ENCODE assay signal across 1 cellular context in genomic region chr4:3557081-3557480, GRCh38.
TF ChIP-seq lines count a peak whose summit lies in the region.
"Not testable (repeated sequence)": the region's sequence is repeated elsewhere in the genome, so short reads cannot be mapped to it uniquely, and the experiment has no call there.

No MANE protein-coding gene starts in this region.

TF ChIP-seq in HepG2, 621 proteins besides CTCF, POLR2A, EP300 and RAD21 (continued from another document):
- TF ChIP-seq ZNF747 (CRISPR knock-in tag; IDR thresholded peaks at IDR 0.05; ENCODE audit: borderline replicate concordance) (peak; percentile 39; the same call in 1 of the 2 replicates), FOXA3 (CRISPR knock-in tag; IDR thresholded peaks at IDR 0.05) (peak; percentile 73), ZMYM3 (CRISPR knock-in tag; IDR thresholded peaks at IDR 0.05) (peak; percentile 26; the same call in 1 of the 2 replicates), SMAD3 (CRISPR knock-in tag; IDR thresholded peaks at IDR 0.05) (0 out of 2 replicates have a peak, but pooled peaks have one; percentile 41), SAP130 (CRISPR knock-in tag; IDR thresholded peaks at IDR 0.05; ENCODE audit: low read depth) (peak; percentile 70), ZNF121 (CRISPR knock-in tag; IDR thresholded peaks at IDR 0.05) (peak; percentile 82; the same call in 1 of the 2 replicates), FOXP1 (CRISPR knock-in tag; IDR thresholded peaks at IDR 0.05) (peak; percentile 49; the same call in 1 of the 2 replicates), PAXIP1 (CRISPR knock-in tag; conservative IDR thresholded peaks at IDR 0.05) (peak; percentile 61), ZNF614 (CRISPR knock-in tag; IDR thresholded peaks at IDR 0.05; ENCODE audit: borderline replicate concordance) (peak; percentile 55; the same call in 1 of the 2 replicates), CCDC6 (CRISPR knock-in tag; IDR thresholded peaks at IDR 0.05) (0 out of 2 replicates have a peak, but pooled peaks have one; percentile 32), POGK (CRISPR knock-in tag; conservative IDR thresholded peaks at IDR 0.05) (peak; percentile 60; the same call in 1 of the 2 replicates), ZBTB3 (CRISPR knock-in tag; IDR thresholded peaks at IDR 0.05; ENCODE audit: borderline replicate concordance, low read depth) (peak; percentile 52; the same call in 1 of the 2 replicates), RXRA (CRISPR knock-in tag; IDR thresholded peaks at IDR 0.05) (peak; percentile 86), ZBTB40 (CRISPR knock-in tag; IDR thresholded peaks at IDR 0.05) (peak; percentile 55; the same call in 1 of the 2 replicates), DMAP1 (CRISPR knock-in tag; IDR thresholded peaks at IDR 0.05) (0 out of 2 replicates have a peak, but pooled peaks have one; percentile 31), MAX (IDR thresholded peaks at IDR 0.05) (peak; percentile 81), SOX13 (IDR thresholded peaks at IDR 0.05) (peak; percentile 57; the same call in 1 of the 2 replicates), SOX13 (CRISPR knock-in tag; conservative IDR thresholded peaks at IDR 0.05 in 1 of 2, IDR thresholded peaks at IDR 0.05 in 1 of 2) (peak in 1 of 2 experiments; percentile 72; a peak in 2 of 4 replicates), TEAD3 (CRISPR knock-in tag; optimal IDR thresholded peaks at IDR 0.05; ENCODE audit: borderline replicate concordance) (peak; percentile 66), HNF4A (CRISPR knock-in tag; IDR thresholded peaks at IDR 0.05) (peak; percentile 58; the same call in 1 of the 2 replicates), ZNF431 (CRISPR knock-in tag; IDR thresholded peaks at IDR 0.05; ENCODE audit: borderline replicate concordance, low read depth) (peak; percentile 26; the same call in 1 of the 2 replicates), LCORL (CRISPR knock-in tag; IDR thresholded peaks at IDR 0.05) (peak; percentile 62; the same call in 1 of the 2 replicates), FOSL2 (CRISPR knock-in tag; IDR thresholded peaks at IDR 0.05) (peak; percentile 58), TFE3 (CRISPR knock-in tag; IDR thresholded peaks at IDR 0.05) (peak; percentile 64), HMG20A (CRISPR knock-in tag; IDR thresholded peaks at IDR 0.05; ENCODE audit: borderline replicate concordance) (peak; percentile 63; the same call in 1 of the 2 replicates), MYC (CRISPR knock-in tag; IDR thresholded peaks at IDR 0.05; ENCODE audit: borderline replicate concordance) (peak; percentile 73; the same call in 1 of the 2 replicates), CBFB (CRISPR knock-in tag; IDR thresholded peaks at IDR 0.05) (peak; percentile 94), ZNF788 (CRISPR knock-in tag; IDR thresholded peaks at IDR 0.05; ENCODE audit: borderline replicate concordance) (peak; percentile 85; the same call in 1 of the 2 replicates), PATZ1 (CRISPR knock-in tag; IDR thresholded peaks at IDR 0.05) (peak; percentile 60), KLF6 (CRISPR knock-in tag; IDR thresholded peaks at IDR 0.05) (0 out of 2 replicates have a peak, but pooled peaks have one; percentile 48), THAP11 (CRISPR knock-in tag; IDR thresholded peaks at IDR 0.05) (peak; percentile 72), ZFX (CRISPR knock-in tag; IDR thresholded peaks at IDR 0.05; ENCODE audit: low read depth) (peak; percentile 45; the same call in 1 of the 2 replicates), ZNF292 (CRISPR knock-in tag; IDR thresholded peaks at IDR 0.05; ENCODE audit: borderline replicate concordance, low read depth) (peak; percentile 89; the same call in 1 of the 2 replicates)
- not testable (repeated sequence) for TF ChIP-seq FOXP1, ZBTB40, LCORL (IDR thresholded peaks at IDR 0.05)
TF ChIP-seq in HepG2: peak in this region for 93; not testable (repeated sequence) for 528.
